Comparison of ENCODE assay signal across 16 cellular contexts in genomic region chr19:53898166-53898565, GRCh38. TPM values are rescaled to one million over a fixed set of nuclear protein-coding genes. Genes with fewer than 3 reads are reported as not detected.
A peak's percentile ranks its signal among the peaks of the same experiment; 100 is the strongest.
DNase-seq lines count a peak whose midpoint lies in the region; ATAC-seq and TF ChIP-seq lines count a peak whose summit lies in the region.
"Had no signal": no experiment of that assay in that cellular context is flagged by ENCODE, and none has a peak within 500 bp of the region (broad histone marks: within the 10 kb centered on the region; RNA-seq: fewer than 3 reads in every experiment).

No MANE protein-coding gene starts in this region.

- POLR2A ChIA-PET in HEK293 (lab: Yijun Ruan, JAX): interaction anchor here (1.3 to 1.6 kb wide), 2 partner anchors 31 to 144 kb away, joined by 4 to 5 read pairs; partner anchors contain the start of gene MYADM

- no peaks in the 10 kb centered on the region for H3K9me3 ChIP-seq in HEK293 (ENCODE audit: control insufficient read depth, insufficient read depth, low read depth, low read length)
- no peaks in the 10 kb centered on the region for H3K9me3 ChIP-seq in iPS-20b (ENCODE audit: insufficient read depth, low read depth, low read length)
- H3K9me3 ChIP-seq: Caco-2 had no signal

- H3K9ac ChIP-seq in iPS-20b (ENCODE audit: low read depth, low read length): peak overlapping the region; percentile 51; the same call in 1 of the 2 replicates

- peak overlapping the region; percentile 42 for H3K27ac Mint-ChIP-seq in chondrocyte (ENCODE audit: unreplicated experiment)
- H3K27ac Mint-ChIP-seq: HFFc6 had no signal

- H3K36me3 Mint-ChIP-seq in chondrocyte (ENCODE audit: low read depth): no peaks in the 10 kb centered on the region

- CTCF ChIA-PET in HEK293 (lab: Yijun Ruan, JAX): interaction anchor here (0.9 to 1.8 kb wide), 4 partner anchors 9 to 132 kb away, joined by 3 to 7 read pairs (median 4); no protein-coding TSS in a partner anchor

- H3K27me3 Mint-ChIP-seq in chondrocyte (ENCODE audit: low read depth): peaks cover 39% of the 10 kb centered on the region

- DNase-seq in chondrocyte (ENCODE audit: low spot score) (no peak), germinal center (ENCODE audit: low spot score) (no peak), coronary artery (ENCODE audit: low spot score) (no peak), occipital lobe (lab: John Stamatoyannopoulos, UW) (no peak)
- DNase-seq: Caco-2; DMS53; HFFc6; NCI-H1436 treated with DMSO at 0.1 percent for 48 hours; NCI-H2081; NK-92 treated with Interleukin-12 subunit alpha and Interleukin-12 subunit beta, amount 100 ng/mL, for 24 hours had no signal

- H3K9me3 Mint-ChIP-seq in chondrocyte (ENCODE audit: low read depth): no peaks in the 10 kb centered on the region
- H3K9me3 Mint-ChIP-seq: HFFc6 had no signal

- ATAC-seq in HG03196 (IDR thresholded peaks at IDR 0.05; ENCODE audit: unreplicated experiment): no peak

- H3K4me1 Mint-ChIP-seq in chondrocyte (ENCODE audit: low read depth): no peaks in the 10 kb centered on the region

- H3K4me3 ChIP-seq in HEK293 (ENCODE audit: low read depth, low read length) (no peak overlapping the region), iPS-20b (ENCODE audit: low read length) (peak overlapping the region; percentile 79), coronary artery (no peak overlapping the region)

- no peak for TF ChIP-seq CTCF in 22Rv1 (IDR thresholded peaks at IDR 0.05)
- no peak for TF ChIP-seq CTCF in HEK293 (tag by site-specific recombination; IDR thresholded peaks at IDR 0.05)
- no peak for TF ChIP-seq CTCF in chondrocyte (IDR thresholded peaks at IDR 0.05)
- no peak for TF ChIP-seq CTCF in coronary artery (IDR thresholded peaks at IDR 0.05)

- H3K27ac ChIP-seq in 22Rv1 (peak overlapping the region; percentile 40), HEK293 (ENCODE audit: extremely low read depth, low read depth, low read length) (no peak overlapping the region), iPS-20b (ENCODE audit: low read length) (no peak overlapping the region), coronary artery (no peak overlapping the region)

- H3K4me1 ChIP-seq in HEK293 (ENCODE audit: control insufficient read depth, insufficient read depth, low read length) (no peaks in the 10 kb centered on the region), iPS-20b (ENCODE audit: insufficient read depth, low read length) (no peaks in the 10 kb centered on the region)
- H3K4me1 ChIP-seq: Caco-2 had no signal

- no peak overlapping the region for H3K4me3 Mint-ChIP-seq in chondrocyte (ENCODE audit: unreplicated experiment)
- H3K4me3 Mint-ChIP-seq: HFFc6 had no signal

- H3K36me3 ChIP-seq in HEK293 (ENCODE audit: control insufficient read depth in 2 of 2, insufficient read depth in 1 of 2, low read length in 2 of 2) (no peaks in the 10 kb centered on the region), iPS-20b (ENCODE audit: insufficient read depth, low read depth, low read length) (no peaks in the 10 kb centered on the region)

- H3K27me3 ChIP-seq in iPS-20b (ENCODE audit: insufficient read depth, low read length): peaks cover 18% of the 10 kb centered on the region

TF ChIP-seq in HEK293, 187 proteins besides CTCF, POLR2A, EP300 and RAD21:
- TF ChIP-seq ZNF654 (tag by site-specific recombination; IDR thresholded peaks at IDR 0.05; ENCODE audit: low read depth) (no peak), ZBTB17 (tag by site-specific recombination; IDR thresholded peaks at IDR 0.05) (peak; percentile 27; the same call in 1 of the 2 replicates)

RNA-seq across cellular contexts. Expression of gene CACNG7, which starts 10.9 kb away (rescaled TPM):
- total RNA-seq in chondrocyte: not detected in 3 replicates
- 10.9 TPM for total RNA-seq in occipital lobe
- total RNA-seq: A172; Caco-2; T-helper 1 cell treated with Interleukin-12 subunit alpha and Interleukin-12 subunit beta and Interleukin-4 antibody, amounts not matched to agents 30 ng/mL and 1 ng/mL, for 36 hours had no signal

RNA-seq across cellular contexts. Expression of gene PRKCG, which starts 16.2 kb away (rescaled TPM):
- total RNA-seq in chondrocyte (0.15 to 0.56 TPM in 2 of 3 replicates, not detected in the other), occipital lobe (1.7 TPM)
- total RNA-seq: A172 had no signal

RNA-seq across cellular contexts. Expression of gene MYADM, which starts 30.5 kb away (rescaled TPM):
- total RNA-seq in chondrocyte (184 to 293 TPM (median 292 TPM) in 3 replicates), occipital lobe (3.3 TPM)

Comparison
In these comparisons a context has a peak if more than half of its experiments do, and no peak if none do; other contexts are left out.
1. RNA of gene CACNG7, which starts 10.9 kb away (total RNA-seq): 10.9 TPM in occipital lobe (single experiment); not detected in chondrocyte; every median in the first group is over 10 times any median in the second.
2. RNA of gene MYADM, which starts 30.5 kb away (total RNA-seq): 184 to 293 TPM in chondrocyte; 3.3 TPM in occipital lobe (single experiment); every median in the first group is over 10 times any median in the second.